In genomic region chr17:44965491-44966234, GRCh38 we compare ENCODE assay signal across 1 cellular context.
TF ChIP-seq lines count a peak whose summit lies in the region.

No MANE protein-coding gene starts in this region.

TF ChIP-seq in GM23338, 12 proteins besides CTCF, POLR2A, EP300 and RAD21 (continued from another document):
- TF ChIP-seq ETS1 (IDR thresholded peaks at IDR 0.05): no peak
- TF ChIP-seq EZH2 (IDR thresholded peaks at IDR 0.05; ENCODE audit: low read depth, unreplicated experiment): no peak
- no peak for TF ChIP-seq POLR2AphosphoS5 (IDR thresholded peaks at IDR 0.05; ENCODE audit: low read depth)
- TF ChIP-seq STAT1 (IDR thresholded peaks at IDR 0.05; ENCODE audit: unreplicated experiment): no peak
- no peak for TF ChIP-seq CREB1 (CRISPR knock-in tag; IDR thresholded peaks at IDR 0.05; ENCODE audit: low read depth)
- TF ChIP-seq REST (IDR thresholded peaks at IDR 0.05; ENCODE audit: unreplicated experiment): no peak
- TF ChIP-seq NANOG (IDR thresholded peaks at IDR 0.05; ENCODE audit: borderline replicate concordance): no peak
